ENCODE assay signal across 17 cellular contexts in the genomic region with DNA sequence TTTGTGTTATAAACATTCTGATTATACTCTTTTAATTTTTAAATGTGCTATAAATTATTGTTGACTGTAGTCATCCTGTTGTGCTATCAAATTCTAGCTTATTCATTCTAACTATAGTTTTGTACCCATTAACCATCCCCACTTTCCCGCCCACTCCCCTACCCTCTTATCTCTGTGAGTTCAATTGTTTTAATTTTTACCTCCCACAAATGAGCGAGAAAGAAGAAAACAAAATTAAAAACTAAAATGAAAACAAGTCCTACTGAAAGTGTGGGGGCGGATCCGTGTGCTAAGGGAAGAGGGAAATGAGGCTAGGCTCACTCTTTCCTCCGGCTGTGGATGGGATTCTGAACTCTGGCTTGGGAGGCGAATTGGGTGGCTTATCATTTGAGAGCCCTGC. TPM values are rescaled to one million over a fixed set of nuclear protein-coding genes. Genes with fewer than 3 reads are reported as not detected.
DNase-seq lines count a peak whose midpoint lies in the region; ATAC-seq lines count a peak whose summit lies in the region.
"Had no signal": no experiment of that assay in that cellular context is flagged by ENCODE, and none has a peak within 500 bp of the region (broad histone marks: within the 10 kb centered on the region; RNA-seq: fewer than 3 reads in every experiment).

No MANE protein-coding gene starts in this region.

- DNase-seq in activated CD4-positive, alpha-beta T cell treated with anti-CD3 and anti-CD28 coated beads, Interleukin-2, amount 10 ng/mL, durations not matched to agents 7 days and 5 days, result no peak
- DNase-seq in activated CD4-positive, alpha-beta T cell treated with anti-CD3 and anti-CD28 coated beads for 48 hours, result no peak
- peak; percentile 23 for DNase-seq in stimulated activated naive CD4-positive, alpha-beta T cell treated with Interleukin-2 at 50 U/mL for 16 hours (lab: John Stamatoyannopoulos, UW)
- DNase-seq in stimulated activated naive CD4-positive, alpha-beta T cell (lab: John Stamatoyannopoulos, UW), result no peak
- DNase-seq in activated CD4-positive, alpha-beta memory T cell treated with anti-CD3 and anti-CD28 coated beads, Interleukin-2, amount 10 ng/mL, durations not matched to agents 7 days and 5 days, result no peak
- DNase-seq in stimulated activated naive B cell treated with anti-CD40 and anti-IgM and Interleukin-4, amounts not matched to agents 10 μg/mL and 1 μg/mL and 100 μg/mL, for 72 hours, result no peak
- DNase-seq in NK-92 treated with Interleukin-12 subunit alpha and Interleukin-12 subunit beta, amount 100 ng/mL, for 24 hours (lab: John Stamatoyannopoulos, UW), result no peak
- DNase-seq: Calu3, DMS53, NCI-H1048, NCI-H1436 treated with DMSO at 0.1 percent for 48 hours, NCI-H2081, NCI-H748 treated with DMSO at 0.1 percent for 48 hours had no signal

- POLR2A ChIA-PET in activated CD4-positive, alpha-beta T cell treated with anti-CD3 and anti-CD28 coated beads, Interleukin-2, amount 10 ng/mL, durations not matched to agents 7 days and 5 days (lab: Charles Lee), result no interaction called here
- POLR2A ChIA-PET in activated CD4-positive, alpha-beta memory T cell treated with anti-CD3 and anti-CD28 coated beads, Interleukin-2, amount 10 ng/mL, durations not matched to agents 7 days and 5 days (lab: Charles Lee), result interaction anchor here (4.4 kb wide), 1 partner anchor 9 kb away, joined by 62 read pairs; no protein-coding TSS in a partner anchor

- H3K9me3 Mint-ChIP-seq in activated CD4-positive, alpha-beta T cell treated with anti-CD3 and anti-CD28 coated beads, Interleukin-2, amount 10 ng/mL, durations not matched to agents 7 days and 5 days, result no peaks in the 10 kb centered on the region
- H3K9me3 Mint-ChIP-seq in activated CD4-positive, alpha-beta memory T cell treated with anti-CD3 and anti-CD28 coated beads, Interleukin-2, amount 10 ng/mL, durations not matched to agents 7 days and 5 days, result no peaks in the 10 kb centered on the region
- H3K9me3 Mint-ChIP-seq in stimulated activated naive B cell treated with anti-CD40 and anti-IgM and Interleukin-4, amounts not matched to agents 10 μg/mL and 1 μg/mL and 100 μg/mL, for 72 hours, result no peaks in the 10 kb centered on the region

- ATAC-seq in stimulated activated naive B cell treated with anti-CD40 and anti-IgM and Interleukin-4, amounts not matched to agents 10 μg/mL and 1 μg/mL and 100 μg/mL, for 72 hours (replicated peaks), result no peak
- no peak for ATAC-seq in HG02610 (IDR thresholded peaks at IDR 0.05; ENCODE audit: unreplicated experiment)

- peak overlapping the region; percentile 63 for H3K27ac Mint-ChIP-seq in activated CD4-positive, alpha-beta T cell treated with anti-CD3 and anti-CD28 coated beads, Interleukin-2, amount 10 ng/mL, durations not matched to agents 7 days and 5 days
- H3K27ac Mint-ChIP-seq in activated CD4-positive, alpha-beta memory T cell treated with anti-CD3 and anti-CD28 coated beads, Interleukin-2, amount 10 ng/mL, durations not matched to agents 7 days and 5 days, result peak overlapping the region; percentile 7
- peak overlapping the region; percentile 63 for H3K27ac Mint-ChIP-seq in stimulated activated naive B cell treated with anti-CD40 and anti-IgM and Interleukin-4, amounts not matched to agents 10 μg/mL and 1 μg/mL and 100 μg/mL, for 72 hours

- H3K4me3 Mint-ChIP-seq in activated CD4-positive, alpha-beta T cell treated with anti-CD3 and anti-CD28 coated beads, Interleukin-2, amount 10 ng/mL, durations not matched to agents 7 days and 5 days, result no peak overlapping the region
- no peak overlapping the region for H3K4me3 Mint-ChIP-seq in activated CD4-positive, alpha-beta memory T cell treated with anti-CD3 and anti-CD28 coated beads, Interleukin-2, amount 10 ng/mL, durations not matched to agents 7 days and 5 days
- no peak overlapping the region for H3K4me3 Mint-ChIP-seq in stimulated activated naive B cell treated with anti-CD40 and anti-IgM and Interleukin-4, amounts not matched to agents 10 μg/mL and 1 μg/mL and 100 μg/mL, for 72 hours

- no peaks in the 10 kb centered on the region for H3K27me3 Mint-ChIP-seq in activated CD4-positive, alpha-beta T cell treated with anti-CD3 and anti-CD28 coated beads, Interleukin-2, amount 10 ng/mL, durations not matched to agents 7 days and 5 days
- H3K27me3 Mint-ChIP-seq in activated CD4-positive, alpha-beta memory T cell treated with anti-CD3 and anti-CD28 coated beads, Interleukin-2, amount 10 ng/mL, durations not matched to agents 7 days and 5 days, result peaks cover 4% of the 10 kb centered on the region
- H3K27me3 Mint-ChIP-seq in stimulated activated naive B cell treated with anti-CD40 and anti-IgM and Interleukin-4, amounts not matched to agents 10 μg/mL and 1 μg/mL and 100 μg/mL, for 72 hours, result no peaks in the 10 kb centered on the region

- H3K36me3 Mint-ChIP-seq in activated CD4-positive, alpha-beta T cell treated with anti-CD3 and anti-CD28 coated beads, Interleukin-2, amount 10 ng/mL, durations not matched to agents 7 days and 5 days (ENCODE audit: low read depth), result peaks cover 8% of the 10 kb centered on the region
- peaks cover 9% of the 10 kb centered on the region for H3K36me3 Mint-ChIP-seq in activated CD4-positive, alpha-beta memory T cell treated with anti-CD3 and anti-CD28 coated beads, Interleukin-2, amount 10 ng/mL, durations not matched to agents 7 days and 5 days (ENCODE audit: low read depth)
- peaks cover 2 to 5% of the 10 kb centered on the region in 2 donors for H3K36me3 Mint-ChIP-seq in stimulated activated naive B cell treated with anti-CD40 and anti-IgM and Interleukin-4, amounts not matched to agents 10 μg/mL and 1 μg/mL and 100 μg/mL, for 72 hours

- H3K4me1 Mint-ChIP-seq in activated CD4-positive, alpha-beta T cell treated with anti-CD3 and anti-CD28 coated beads, Interleukin-2, amount 10 ng/mL, durations not matched to agents 7 days and 5 days, result peaks cover 72% of the 10 kb centered on the region
- peaks cover 72% of the 10 kb centered on the region for H3K4me1 Mint-ChIP-seq in activated CD4-positive, alpha-beta memory T cell treated with anti-CD3 and anti-CD28 coated beads, Interleukin-2, amount 10 ng/mL, durations not matched to agents 7 days and 5 days
- peaks cover 35 to 49% of the 10 kb centered on the region in 2 donors for H3K4me1 Mint-ChIP-seq in stimulated activated naive B cell treated with anti-CD40 and anti-IgM and Interleukin-4, amounts not matched to agents 10 μg/mL and 1 μg/mL and 100 μg/mL, for 72 hours

- CTCF ChIA-PET in activated CD4-positive, alpha-beta T cell treated with anti-CD3 and anti-CD28 coated beads, Interleukin-2, amount 10 ng/mL, durations not matched to agents 7 days and 5 days (lab: Charles Lee), result interaction anchor here (0.6 kb wide), 1 partner anchor 1269 kb away, joined by 3 read pairs; no protein-coding TSS in a partner anchor
- CTCF ChIA-PET in activated CD4-positive, alpha-beta memory T cell treated with anti-CD3 and anti-CD28 coated beads, Interleukin-2, amount 10 ng/mL, durations not matched to agents 7 days and 5 days (lab: Charles Lee), result no interaction called here

RNA-seq across cellular contexts. Expression of a gene that starts 6.6 kb away (rescaled TPM):
- 10 to 100 TPM; 10.3 to 10.4 TPM for total RNA-seq in activated CD4-positive, alpha-beta T cell treated with anti-CD3 and anti-CD28 coated beads, Interleukin-2, amount 10 ng/mL, durations not matched to agents 7 days and 5 days
- total RNA-seq in activated CD4-positive, alpha-beta memory T cell treated with anti-CD3 and anti-CD28 coated beads, Interleukin-2, amount 10 ng/mL, durations not matched to agents 7 days and 5 days, result 10 to 100 TPM; 12.1 to 12.7 TPM
- total RNA-seq: A673, Calu3, HT-29, MCF 10A had no signal

Comparison
In these comparisons a context has a peak if more than half of its experiments do, and no peak if none do; other contexts are left out.
1. H3K27ac Mint-ChIP-seq: peak in every context shown above with its lines; median percentile 63 in activated CD4-positive, alpha-beta T cell treated with anti-CD3 and anti-CD28 coated beads, Interleukin-2, amount 10 ng/mL, durations not matched to agents 7 days and 5 days; 63 in stimulated activated naive B cell treated with anti-CD40 and anti-IgM and Interleukin-4, amounts not matched to agents 10 μg/mL and 1 μg/mL and 100 μg/mL, for 72 hours; 7 in activated CD4-positive, alpha-beta memory T cell treated with anti-CD3 and anti-CD28 coated beads, Interleukin-2, amount 10 ng/mL, durations not matched to agents 7 days and 5 days.